ENCODE assay signal across 8 cellular contexts in genomic region chr17:58330997-58331814, GRCh38. TPM values are rescaled to one million over a fixed set of nuclear protein-coding genes. Genes with fewer than 3 reads are reported as not detected.
A peak's percentile ranks its signal among the peaks of the same experiment; 100 is the strongest.
DNase-seq lines count a peak whose midpoint lies in the region; ATAC-seq lines count a peak whose summit lies in the region.

No MANE protein-coding gene starts in this region.

- peaks cover 52% of the 10 kb centered on the region for H3K36me3 Mint-ChIP-seq in activated CD8-positive, alpha-beta T cell treated with anti-CD3 and anti-CD28 coated beads, Interleukin-2, amount 10 ng/mL, durations not matched to agents 7 days and 5 days (ENCODE audit: low read depth)

- peak; percentile 85 for DNase-seq in KBM-7
- peak; percentile 87 for DNase-seq in activated CD8-positive, alpha-beta T cell treated with anti-CD3 and anti-CD28 coated beads, Interleukin-2, amount 10 ng/mL, durations not matched to agents 7 days and 5 days
- peak; percentile 60 for DNase-seq in Right ventricle myocardium inferior (ENCODE audit: missing footprints)
- peak; percentile 81 for DNase-seq in stimulated activated CD4-positive, alpha-beta T cell treated with anti-CD3 and anti-CD28 coated beads, Interleukin-1b, Interleukin-23, amount 100 ng/mL, for 48 hours
- DNase-seq in NCI-H748 treated with DMSO at 0.1 percent for 48 hours (lab: John Stamatoyannopoulos, UW): no peak

- CTCF ChIA-PET in activated CD8-positive, alpha-beta T cell treated with anti-CD3 and anti-CD28 coated beads, Interleukin-2, amount 10 ng/mL, durations not matched to agents 7 days and 5 days (lab: Charles Lee): interaction anchor here (1.2 to 8.5 kb wide), 3 partner anchors 8 to 14 kb away, joined by 5 to 165 read pairs (median 15); no protein-coding TSS in a partner anchor

- peaks cover 39% of the 10 kb centered on the region for H3K4me1 Mint-ChIP-seq in activated CD8-positive, alpha-beta T cell treated with anti-CD3 and anti-CD28 coated beads, Interleukin-2, amount 10 ng/mL, durations not matched to agents 7 days and 5 days (ENCODE audit: low read depth)

- H3K9me3 Mint-ChIP-seq in activated CD8-positive, alpha-beta T cell treated with anti-CD3 and anti-CD28 coated beads, Interleukin-2, amount 10 ng/mL, durations not matched to agents 7 days and 5 days (ENCODE audit: insufficient read depth): no peaks in the 10 kb centered on the region

- intact Hi-C loops in Right ventricle myocardium inferior (cut with DNase I): no loop called here

- H3K27me3 Mint-ChIP-seq in activated CD8-positive, alpha-beta T cell treated with anti-CD3 and anti-CD28 coated beads, Interleukin-2, amount 10 ng/mL, durations not matched to agents 7 days and 5 days (ENCODE audit: low read depth): peaks cover 8% of the 10 kb centered on the region

- POLR2A ChIA-PET in activated CD8-positive, alpha-beta T cell treated with anti-CD3 and anti-CD28 coated beads, Interleukin-2, amount 10 ng/mL, durations not matched to agents 7 days and 5 days (lab: Charles Lee): interaction anchor here (0.7 to 28.8 kb wide), 17 partner anchors 5 to 1498 kb away, joined by 3 to 2649 read pairs (median 5); partner anchors contain the start of genes RNF43, SUPT4H1 and TSPOAP1

- peak overlapping the region; percentile 92 for H3K27ac Mint-ChIP-seq in activated CD8-positive, alpha-beta T cell treated with anti-CD3 and anti-CD28 coated beads, Interleukin-2, amount 10 ng/mL, durations not matched to agents 7 days and 5 days

- no peak for ATAC-seq in activated CD8-positive, alpha-beta T cell treated with anti-CD3 and anti-CD28 coated beads, Interleukin-2, amount 10 ng/mL, durations not matched to agents 7 days and 5 days
- ATAC-seq in Right ventricle myocardium inferior (peak; percentile 34), GM18502 (IDR thresholded peaks at IDR 0.05; ENCODE audit: poor library complexity, unreplicated experiment) (no peak), HG03432 (IDR thresholded peaks at IDR 0.05; ENCODE audit: unreplicated experiment) (no peak), HG02840 (IDR thresholded peaks at IDR 0.05; ENCODE audit: low FRiP score, unreplicated experiment) (no peak)

- peak overlapping the region; percentile 99 for H3K4me3 Mint-ChIP-seq in activated CD8-positive, alpha-beta T cell treated with anti-CD3 and anti-CD28 coated beads, Interleukin-2, amount 10 ng/mL, durations not matched to agents 7 days and 5 days

- in situ Hi-C loops in KBM-7 (cut with MboI; ENCODE audit: low pct_unique_long_range_greater_than_20kb, low sequenced_read_pairs): no loop called here

RNA-seq across cellular contexts. Expression of gene TSPOAP1, which starts 2.6 kb away (rescaled TPM):
- total RNA-seq in activated CD8-positive, alpha-beta T cell treated with anti-CD3 and anti-CD28 coated beads, Interleukin-2, amount 10 ng/mL, durations not matched to agents 7 days and 5 days: 10 to 100 TPM; 45.8 to 51.5 TPM
- 12.1 TPM for total RNA-seq in Right ventricle myocardium inferior

RNA-seq across cellular contexts. Expression of gene SUPT4H1, which starts 20.8 kb away (rescaled TPM):
- total RNA-seq in activated CD8-positive, alpha-beta T cell treated with anti-CD3 and anti-CD28 coated beads, Interleukin-2, amount 10 ng/mL, durations not matched to agents 7 days and 5 days: 10 to 100 TPM; 75.2 to 90.8 TPM
- 58.2 TPM for total RNA-seq in Right ventricle myocardium inferior

RNA-seq across cellular contexts. Expression of gene MPO, which starts 50.5 kb away (rescaled TPM):
- total RNA-seq in activated CD8-positive, alpha-beta T cell treated with anti-CD3 and anti-CD28 coated beads, Interleukin-2, amount 10 ng/mL, durations not matched to agents 7 days and 5 days: not detected
- total RNA-seq in Right ventricle myocardium inferior: 0.08 TPM
